In the genomic region with DNA sequence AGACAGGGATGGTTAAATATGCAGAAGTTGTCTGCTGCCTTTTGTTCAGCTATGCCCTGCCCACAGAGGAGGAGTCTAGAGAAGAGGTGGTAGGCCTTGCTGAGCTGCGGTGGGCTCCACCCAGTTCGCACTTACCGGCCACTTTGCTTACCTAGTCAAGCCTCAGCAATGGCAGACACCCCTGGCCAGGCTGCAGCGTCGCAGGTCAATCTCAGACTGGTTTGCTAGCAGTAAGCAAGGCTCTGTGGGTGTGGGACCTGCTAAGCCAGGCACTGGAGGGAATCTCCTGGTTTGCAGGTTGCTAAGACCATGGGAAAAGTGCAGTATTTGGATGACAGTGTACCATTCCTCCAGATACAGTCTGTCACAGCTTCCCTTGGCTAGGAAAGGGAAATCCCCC, we compare ENCODE assay signal across 31 cellular contexts.
"Had no signal": no experiment of that assay in that cellular context is flagged by ENCODE, and none has a peak within 500 bp of the region (broad histone marks: within the 10 kb centered on the region; RNA-seq: fewer than 3 reads in every experiment).

No MANE protein-coding gene starts in this region.

- H3K27ac ChIP-seq: ascending aorta, cardiac muscle cell, Peyer's patch, VCaP had no signal

- H3K4me1 ChIP-seq: ascending aorta, Peyer's patch had no signal

- H3K4me3 ChIP-seq: ascending aorta, cardiac muscle cell, K562, Peyer's patch had no signal

- H3K36me3 ChIP-seq: ascending aorta, cardiac muscle cell, Peyer's patch had no signal

- DNase-seq: activated CD4-positive, alpha-beta memory T cell treated with anti-CD3 and anti-CD28 coated beads, Interleukin-2, amount 10 ng/mL, durations not matched to agents 7 days and 5 days; activated CD4-positive, alpha-beta T cell treated with anti-CD3 and anti-CD28 coated beads for 1 hour; activated CD4-positive, alpha-beta T cell treated with anti-CD3 and anti-CD28 coated beads for 48 hours; activated CD4-positive, CD25-positive, alpha-beta regulatory T cell; activated effector memory CD4-positive, alpha-beta T cell treated with anti-CD3 and anti-CD28 coated beads, Interleukin-2, amount 50 U/mL, for 16 hours; activated naive CD4-positive, alpha-beta T cell treated with Interleukin-2 at 50 U/mL for 16 hours; activated naive CD8-positive, alpha-beta T cell treated with anti-CD3 and anti-CD28 coated beads, Interleukin-2, amount 10 ng/mL, durations not matched to agents 7 days and 5 days; activated T-cell treated with anti-CD3 and anti-CD28 coated beads, Interleukin-2, amount 50 U/mL, for 1 hour; activated T-cell treated with anti-CD3 and anti-CD28 coated beads, Interleukin-2, amount 50 U/mL, for 72 hours; amygdala; NCI-H1092 treated with DMSO at 0.1 percent for 48 hours; NCI-H1417; NCI-H1694 treated with DMSO at 0.1 percent for 48 hours; NCI-H2029; NCI-H345; NCI-H524 treated with DMSO at 0.1 percent for 48 hours; NCI-H82; Peyer's patch; RPMI8226; SIG-M5; T-cell; T-helper 2 cell; T-helper 9 cell had no signal

- H3K27me3 ChIP-seq: ascending aorta, cardiac muscle cell, Peyer's patch had no signal

- H3K4me1 Mint-ChIP-seq: activated CD4-positive, alpha-beta memory T cell treated with anti-CD3 and anti-CD28 coated beads, Interleukin-2, amount 10 ng/mL, durations not matched to agents 7 days and 5 days; activated naive CD4-positive, alpha-beta T cell treated with anti-CD3 and anti-CD28 coated beads, Interleukin-2, amount 50 U/mL, for 24 hours; activated T-helper 17 cell treated with anti-CD3 and anti-CD28 coated beads, Interleukin-2, amount 50 U/mL, for 72 hours; central memory CD8-positive, alpha-beta T cell had no signal

- H3K27ac Mint-ChIP-seq: activated CD4-positive, alpha-beta memory T cell treated with anti-CD3 and anti-CD28 coated beads, Interleukin-2, amount 10 ng/mL, durations not matched to agents 7 days and 5 days; activated naive CD4-positive, alpha-beta T cell treated with anti-CD3 and anti-CD28 coated beads, Interleukin-2, amount 50 U/mL, for 24 hours; activated naive CD8-positive, alpha-beta T cell treated with anti-CD3 and anti-CD28 coated beads, Interleukin-2, amount 10 ng/mL, durations not matched to agents 7 days and 5 days; activated T-cell treated with anti-CD3 and anti-CD28 coated beads, Interleukin-2, amount 50 U/mL, for 72 hours; activated T-helper 17 cell treated with anti-CD3 and anti-CD28 coated beads, Interleukin-2, amount 50 U/mL, for 72 hours; T-cell had no signal

- H3K4me3 Mint-ChIP-seq: activated CD4-positive, alpha-beta memory T cell treated with anti-CD3 and anti-CD28 coated beads, Interleukin-2, amount 10 ng/mL, durations not matched to agents 7 days and 5 days; activated naive CD4-positive, alpha-beta T cell treated with anti-CD3 and anti-CD28 coated beads, Interleukin-2, amount 50 U/mL, for 24 hours; activated naive CD8-positive, alpha-beta T cell treated with anti-CD3 and anti-CD28 coated beads, Interleukin-2, amount 10 ng/mL, durations not matched to agents 7 days and 5 days; activated T-cell treated with anti-CD3 and anti-CD28 coated beads, Interleukin-2, amount 50 U/mL, for 72 hours; activated T-helper 17 cell treated with anti-CD3 and anti-CD28 coated beads, Interleukin-2, amount 50 U/mL, for 72 hours; central memory CD8-positive, alpha-beta T cell; T-cell had no signal

- ATAC-seq: activated T-cell treated with anti-CD3 and anti-CD28 coated beads, Interleukin-2, amount 50 U/mL, for 72 hours; activated T-helper 17 cell treated with anti-CD3 and anti-CD28 coated beads, Interleukin-2, amount 50 U/mL, for 72 hours; K562; SK-N-SH treated with all-trans-retinoic acid at 6 μM for 48 hours; T-cell had no signal

- H3K9me3 Mint-ChIP-seq: activated CD4-positive, alpha-beta memory T cell treated with anti-CD3 and anti-CD28 coated beads, Interleukin-2, amount 10 ng/mL, durations not matched to agents 7 days and 5 days; activated naive CD4-positive, alpha-beta T cell treated with anti-CD3 and anti-CD28 coated beads, Interleukin-2, amount 50 U/mL, for 24 hours; activated naive CD8-positive, alpha-beta T cell treated with anti-CD3 and anti-CD28 coated beads, Interleukin-2, amount 10 ng/mL, durations not matched to agents 7 days and 5 days; activated T-cell treated with anti-CD3 and anti-CD28 coated beads, Interleukin-2, amount 50 U/mL, for 72 hours; activated T-helper 17 cell treated with anti-CD3 and anti-CD28 coated beads, Interleukin-2, amount 50 U/mL, for 72 hours; central memory CD8-positive, alpha-beta T cell; T-cell had no signal

- H3K36me3 Mint-ChIP-seq: activated naive CD8-positive, alpha-beta T cell treated with anti-CD3 and anti-CD28 coated beads, Interleukin-2, amount 10 ng/mL, durations not matched to agents 7 days and 5 days; T-cell had no signal

- H3K9me3 ChIP-seq: ascending aorta, Peyer's patch had no signal
